Comparison of ENCODE assay signal across 8 cellular contexts in the genomic region with DNA sequence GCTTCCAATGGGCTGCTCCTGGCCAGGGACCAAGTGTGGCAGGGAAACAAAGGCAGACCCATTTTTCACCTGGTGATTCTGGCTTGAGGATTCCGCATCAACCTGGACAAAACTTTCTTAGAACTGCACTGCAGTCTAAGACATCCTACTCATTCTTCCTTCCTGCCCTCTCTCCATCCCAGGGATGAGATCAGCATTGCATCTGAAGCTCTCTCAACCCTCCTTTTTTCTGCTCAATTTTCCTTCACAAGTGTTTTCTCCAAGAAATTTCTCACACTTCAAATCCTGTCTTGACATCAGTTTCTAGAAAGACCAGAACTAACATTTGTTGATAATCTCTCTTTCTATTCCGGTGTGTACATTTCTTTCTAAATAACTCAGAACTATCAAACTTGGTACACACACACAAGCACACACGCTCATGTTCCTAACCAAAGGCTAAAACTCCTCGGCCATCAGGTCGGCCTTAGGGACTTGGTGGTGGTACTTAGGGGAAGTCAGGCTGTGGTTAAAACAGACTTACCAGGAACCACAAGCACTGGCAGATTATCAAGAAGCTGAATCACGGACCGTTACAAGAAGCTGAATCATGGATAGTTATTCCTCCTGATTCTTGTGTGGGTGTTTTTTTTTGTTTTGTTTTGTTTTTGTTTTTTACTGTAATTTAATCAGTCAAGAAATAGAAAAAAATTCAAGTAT. TPM values are rescaled to one million over a fixed set of nuclear protein-coding genes. Genes with fewer than 3 reads are reported as not detected.
DNase-seq lines count a peak whose midpoint lies in the region.

No MANE protein-coding gene starts in this region.

- H3K18ac ChIP-seq in mesendoderm (ENCODE audit: low read length) = peak overlapping the region; percentile 43
- no peak overlapping the region for H3K18ac ChIP-seq in neuronal stem cell (ENCODE audit: low read length)

- no peak overlapping the region for H4K91ac ChIP-seq in neuronal stem cell (ENCODE audit: low read depth, low read length, poor library complexity)

- H3K36me3 Mint-ChIP-seq in activated CD4-positive, alpha-beta memory T cell treated with anti-CD3 and anti-CD28 coated beads, Interleukin-2, amount 10 ng/mL, durations not matched to agents 7 days and 5 days (ENCODE audit: low read depth) = no peaks in the 10 kb centered on the region
- H3K36me3 Mint-ChIP-seq in CD4-positive, alpha-beta memory T cell = no peaks in the 10 kb centered on the region

- H4K8ac ChIP-seq in mesendoderm (ENCODE audit: low read depth, low read length) (no peak overlapping the region), neuronal stem cell (ENCODE audit: low read depth, low read length) (no peak overlapping the region)

- H3K4me1 ChIP-seq in mesendoderm (ENCODE audit: control insufficient read depth, low read depth, low read length) (peaks cover 5% of the 10 kb centered on the region), neuronal stem cell (ENCODE audit: control insufficient read depth in 2 of 2, insufficient read depth in 1 of 2, low read depth in 1 of 2, low read length in 2 of 2) (peaks cover 0 to 2% of the 10 kb centered on the region in 2 donors)
- no peaks in the 10 kb centered on the region for H3K4me1 ChIP-seq in CD4-positive, alpha-beta memory T cell (ENCODE audit: insufficient read depth, low read length)

- no peak overlapping the region for H2BK5ac ChIP-seq in mesendoderm (ENCODE audit: low read length)
- H2BK5ac ChIP-seq in neuronal stem cell (ENCODE audit: low read length) = no peak overlapping the region

- H3K4me1 Mint-ChIP-seq in activated CD4-positive, alpha-beta memory T cell treated with anti-CD3 and anti-CD28 coated beads, Interleukin-2, amount 10 ng/mL, durations not matched to agents 7 days and 5 days = peaks cover 34% of the 10 kb centered on the region
- H3K4me1 Mint-ChIP-seq in CD4-positive, alpha-beta memory T cell = no peaks in the 10 kb centered on the region

- no peak overlapping the region for H3K56ac ChIP-seq in mesendoderm (ENCODE audit: low read length)

- H2BK120ac ChIP-seq in mesendoderm (ENCODE audit: low read depth, low read length) (no peak overlapping the region), neuronal stem cell (ENCODE audit: low read depth, low read length) (no peak overlapping the region)

- H3K27me3 Mint-ChIP-seq in activated CD4-positive, alpha-beta memory T cell treated with anti-CD3 and anti-CD28 coated beads, Interleukin-2, amount 10 ng/mL, durations not matched to agents 7 days and 5 days = no peaks in the 10 kb centered on the region
- peaks cover 4% of the 10 kb centered on the region in 2 donors for H3K27me3 Mint-ChIP-seq in CD4-positive, alpha-beta memory T cell

- H3K9me3 ChIP-seq in neuronal stem cell (replicated peaks in 1 of 2; ENCODE audit: control insufficient read depth in 2 of 2, insufficient read depth in 1 of 2, low read depth in 1 of 2, low read length in 2 of 2) = no peaks in the 10 kb centered on the region
- no peaks in the 10 kb centered on the region for H3K9me3 ChIP-seq in CD4-positive, alpha-beta memory T cell (ENCODE audit: control insufficient read depth in 1 of 2, low read length in 2 of 2)

- H3K4me2 ChIP-seq in mesendoderm (ENCODE audit: low read length) = no peak overlapping the region
- no peak overlapping the region for H3K4me2 ChIP-seq in neuronal stem cell (ENCODE audit: insufficient read depth, low read length, poor library complexity, severe bottlenecking)

- H3K27me3 ChIP-seq in mesendoderm (ENCODE audit: insufficient read depth, low read length, poor library complexity) = no peaks in the 10 kb centered on the region
- H3K27me3 ChIP-seq in neuronal stem cell (ENCODE audit: control insufficient read depth in 3 of 3, insufficient read depth in 3 of 3, low read depth in 1 of 3, low read length in 3 of 3) = peaks cover 0 to 7% (median 0%) of the 10 kb centered on the region in 3 experiments
- H3K27me3 ChIP-seq in CD4-positive, alpha-beta memory T cell (ENCODE audit: insufficient read depth, low read length) = no peaks in the 10 kb centered on the region

- no peak overlapping the region for H3K4me3 Mint-ChIP-seq in activated CD4-positive, alpha-beta memory T cell treated with anti-CD3 and anti-CD28 coated beads, Interleukin-2, amount 10 ng/mL, durations not matched to agents 7 days and 5 days
- H3K4me3 Mint-ChIP-seq in CD4-positive, alpha-beta memory T cell = no peak overlapping the region

- H3K79me1 ChIP-seq in mesendoderm (ENCODE audit: low read length) (no peaks in the 10 kb centered on the region), neuronal stem cell (ENCODE audit: low read depth, low read length) (no peaks in the 10 kb centered on the region)

- H3K27ac ChIP-seq in mesendoderm (ENCODE audit: low read depth, low read length) (no peak overlapping the region), neuronal stem cell (replicated peaks; ENCODE audit: low read length) (no peak overlapping the region)
- no peak overlapping the region for H3K27ac ChIP-seq in CD4-positive, alpha-beta memory T cell (ENCODE audit: low read depth, low read length)

- intact Hi-C loops in CD4-positive, alpha-beta memory T cell (cut with micrococcal nuclease) = no loop called here

- in situ Hi-C loops in Caki2 (cut with HindIII; ENCODE audit: low pct_unique_long_range_greater_than_20kb, low sequenced_read_pairs) = no loop called here

- no peak overlapping the region for H2BK12ac ChIP-seq in neuronal stem cell (ENCODE audit: low read length)

- no peak overlapping the region for H3K14ac ChIP-seq in neuronal stem cell (ENCODE audit: low read length)

- CTCF ChIA-PET in activated CD4-positive, alpha-beta memory T cell treated with anti-CD3 and anti-CD28 coated beads, Interleukin-2, amount 10 ng/mL, durations not matched to agents 7 days and 5 days (lab: Charles Lee) = interaction anchor here (1.1 to 2.2 kb wide), 3 partner anchors 20 to 105 kb away, joined by 3 to 5 read pairs (median 3); no protein-coding TSS in a partner anchor
- CTCF ChIA-PET in CD4-positive, alpha-beta memory T cell (lab: Charles Lee; ENCODE audit: partially characterized antibody) = no interaction called here

- no peak overlapping the region for H4K5ac ChIP-seq in mesendoderm (ENCODE audit: low read length)

- H2BK15ac ChIP-seq in mesendoderm (replicated peaks; ENCODE audit: low read depth) (no peak overlapping the region), neuronal stem cell (ENCODE audit: low read length) (no peak overlapping the region)

- H2AFZ ChIP-seq in neuronal stem cell (ENCODE audit: low read length) = no peak overlapping the region

- H3K27ac Mint-ChIP-seq in activated CD4-positive, alpha-beta memory T cell treated with anti-CD3 and anti-CD28 coated beads, Interleukin-2, amount 10 ng/mL, durations not matched to agents 7 days and 5 days = peak overlapping the region; percentile 47
- no peak overlapping the region for H3K27ac Mint-ChIP-seq in CD4-positive, alpha-beta memory T cell

- H3K4me3 ChIP-seq in mesendoderm (ENCODE audit: low read length) = no peak overlapping the region
- no peak overlapping the region for H3K4me3 ChIP-seq in neuronal stem cell (ENCODE audit: low read length in 2 of 2)
- H3K4me3 ChIP-seq in CD4-positive, alpha-beta memory T cell (ENCODE audit: low read length in 2 of 2) = no peak overlapping the region

- H3K23ac ChIP-seq in mesendoderm (ENCODE audit: low read length) (no peak overlapping the region), neuronal stem cell (ENCODE audit: low read depth, low read length, poor library complexity) (no peak overlapping the region)

- no peak overlapping the region for H3K9ac ChIP-seq in mesendoderm (ENCODE audit: low read length)
- H3K9ac ChIP-seq in neuronal stem cell (ENCODE audit: low read depth, low read length, poor library complexity) = no peak overlapping the region

- no peaks in the 10 kb centered on the region for H3K9me3 Mint-ChIP-seq in activated CD4-positive, alpha-beta memory T cell treated with anti-CD3 and anti-CD28 coated beads, Interleukin-2, amount 10 ng/mL, durations not matched to agents 7 days and 5 days
- peaks cover 0 to 2% (median 0%) of the 10 kb centered on the region in 8 donors for H3K9me3 Mint-ChIP-seq in CD4-positive, alpha-beta memory T cell

- DNase-seq in Caki2 (ENCODE audit: low read depth) (peak; percentile 79), HPDE6-E6E7 (ENCODE audit: extremely low spot score) (peak; percentile 67), mesendoderm (peak; percentile 35), NCI-H526 (lab: John Stamatoyannopoulos, UW) (no peak), neuronal stem cell (ENCODE audit: low spot score) (no peak), COLO668 (lab: John Stamatoyannopoulos, UW; ENCODE audit: unreplicated experiment) (no peak)
- DNase-seq in activated CD4-positive, alpha-beta memory T cell treated with anti-CD3 and anti-CD28 coated beads, Interleukin-2, amount 10 ng/mL, durations not matched to agents 7 days and 5 days = peak; percentile 17
- DNase-seq in CD4-positive, alpha-beta memory T cell = no peak

- peak overlapping the region; percentile 65 for H3K4ac ChIP-seq in mesendoderm (ENCODE audit: low read depth, low read length)
- no peak overlapping the region for H3K4ac ChIP-seq in neuronal stem cell (ENCODE audit: low read length)

- WGBS in mesendoderm (ENCODE audit: extremely low coverage, insufficient coverage, low lambda C conversion rate) = no CpG with 5 or more reads among the region's 7 CpGs
- no CpG with 5 or more reads among the region's 7 CpGs for WGBS in neuronal stem cell (ENCODE audit: extremely low coverage in 2 of 2, insufficient read length in 2 of 2, insufficient replicate concordance in 1 of 2), 2 donors

- POLR2A ChIA-PET in activated CD4-positive, alpha-beta memory T cell treated with anti-CD3 and anti-CD28 coated beads, Interleukin-2, amount 10 ng/mL, durations not matched to agents 7 days and 5 days (lab: Charles Lee) = no interaction called here
- POLR2A ChIA-PET in CD4-positive, alpha-beta memory T cell (lab: Charles Lee; ENCODE audit: partially characterized antibody) = no interaction called here

- H2AK5ac ChIP-seq in mesendoderm (ENCODE audit: low read length) (no peak overlapping the region), neuronal stem cell (ENCODE audit: low read depth, low read length) (no peak overlapping the region)

- H3K79me2 ChIP-seq in mesendoderm (ENCODE audit: control insufficient read depth, insufficient read depth, low read length) = no peaks in the 10 kb centered on the region

- no peaks in the 10 kb centered on the region for H3K36me3 ChIP-seq in mesendoderm (ENCODE audit: control insufficient read depth, insufficient read depth, low read length)
- no peaks in the 10 kb centered on the region for H3K36me3 ChIP-seq in neuronal stem cell (replicated peaks in 1 of 2; ENCODE audit: control insufficient read depth in 2 of 2, insufficient read depth in 2 of 2, low read length in 2 of 2)
- H3K36me3 ChIP-seq in CD4-positive, alpha-beta memory T cell (ENCODE audit: insufficient read depth, low read length) = no peaks in the 10 kb centered on the region

RNA-seq across cellular contexts. Expression of gene CXADR, which starts 21.0 kb away (rescaled TPM):
- total RNA-seq in Caki2 (2014; rRNA removed; shearing (Covaris generic); ENCODE audit: low replicate concordance) = 5.3 and 11.5 TPM in 2 replicates
- under 1 TPM; 0.55 to 0.65 TPM for total RNA-seq in activated CD4-positive, alpha-beta memory T cell treated with anti-CD3 and anti-CD28 coated beads, Interleukin-2, amount 10 ng/mL, durations not matched to agents 7 days and 5 days
- 93.6 TPM for polyA plus RNA-seq in mesendoderm (2013, experiment 1 of 2)
- polyA plus RNA-seq in mesendoderm (2013, experiment 2 of 2) = 93.9 TPM
- 63.7 TPM for polyA plus RNA-seq in neuronal stem cell (2013, experiment 1 of 2)
- polyA plus RNA-seq in neuronal stem cell (2013, experiment 2 of 2) = 69.2 TPM
- 1 to 10 TPM in 1 of 2 experiments, under 1 TPM in 1; 0.64 to 1.4 TPM for total RNA-seq in CD4-positive, alpha-beta memory T cell
- 1 to 10 TPM in 1 of 2 donors, under 1 TPM in 1; 0.13 to 1.0 TPM for polyA plus RNA-seq in CD4-positive, alpha-beta memory T cell

Comparison
In these comparisons a context has a peak if more than half of its experiments do, and no peak if none do; other contexts are left out.
1. DNase-seq: peak in Caki2 (single experiment), HPDE6-E6E7 (single experiment), activated CD4-positive, alpha-beta memory T cell treated with anti-CD3 and anti-CD28 coated beads, Interleukin-2, amount 10 ng/mL, durations not matched to agents 7 days and 5 days (single experiment) and mesendoderm (single experiment); none in NCI-H526 (0 of 2), neuronal stem cell (single experiment), COLO668 (single experiment) and CD4-positive, alpha-beta memory T cell (0 of 5).